In the genomic region with DNA sequence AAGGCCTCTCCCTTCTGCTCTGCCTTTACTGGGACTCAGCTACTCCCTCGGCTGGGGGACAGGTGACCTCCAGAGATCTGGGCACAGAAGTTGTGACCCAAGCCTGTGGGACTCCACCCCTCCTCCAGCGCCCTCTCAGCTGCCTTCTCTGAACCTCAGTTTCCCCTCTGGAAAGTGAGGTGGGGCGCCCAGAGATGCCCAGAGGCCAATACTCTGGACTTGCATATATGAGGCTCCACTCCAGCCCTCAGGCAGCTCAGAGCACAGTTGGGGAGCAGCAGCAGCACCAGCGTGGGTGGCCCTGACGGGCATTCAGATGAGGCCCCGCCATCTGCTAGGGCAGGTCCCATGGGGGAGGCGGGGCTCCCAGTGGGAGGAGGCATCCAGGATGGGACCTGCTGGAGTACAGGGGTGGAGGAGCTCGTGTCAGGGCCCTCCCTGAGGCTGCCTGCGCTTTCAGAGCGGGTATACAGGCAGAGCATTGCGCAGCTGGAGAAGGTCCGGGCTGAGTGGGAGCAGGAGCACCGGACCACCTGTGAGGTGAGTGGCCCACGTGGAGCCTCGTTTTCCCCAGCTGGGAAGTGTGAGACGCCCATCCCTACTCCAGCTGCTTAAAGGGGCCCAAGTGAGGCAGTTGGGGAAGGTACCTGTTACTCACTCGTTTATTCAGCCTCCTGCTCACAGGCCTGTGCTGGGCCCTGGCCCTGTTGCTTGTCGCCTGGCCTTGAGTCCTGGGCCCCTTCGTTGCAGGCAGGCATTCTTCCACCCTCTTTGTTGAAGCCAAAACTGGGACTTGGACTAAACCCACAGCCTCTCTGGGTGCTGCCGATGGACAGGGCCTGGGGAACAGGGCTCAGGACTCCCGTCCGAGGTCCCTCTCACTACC, we compare ENCODE assay signal across 9 cellular contexts. TPM values are rescaled to one million over a fixed set of nuclear protein-coding genes. Genes with fewer than 3 reads are reported as not detected.
DNase-seq lines count a peak whose midpoint lies in the region; ATAC-seq and TF ChIP-seq lines count a peak whose summit lies in the region.
"Had no signal": no experiment of that assay in that cellular context is flagged by ENCODE, and none has a peak within 500 bp of the region (broad histone marks: within the 10 kb centered on the region; RNA-seq: fewer than 3 reads in every experiment).

No MANE protein-coding gene starts in this region.

- H3K4me3 ChIP-seq in left lung = no peak overlapping the region
- H3K4me3 ChIP-seq in upper lobe of right lung = no peak overlapping the region
- no peak overlapping the region for H3K4me3 ChIP-seq in gastroesophageal sphincter

- intact Hi-C loops in left lung (cut with DNase I) = no loop called here
- intact Hi-C loops in upper lobe of right lung (cut with DNase I) = loop anchor here (10.0 kb wide), 1 partner anchor 515 kb away; no protein-coding TSS in a partner anchor

- no peak for TF ChIP-seq POLR2A in gastroesophageal sphincter (IDR thresholded peaks at IDR 0.05)

- H3K27ac ChIP-seq in left lung (no peak overlapping the region), upper lobe of right lung (no peak overlapping the region), gastroesophageal sphincter (no peak overlapping the region)

- H3K9me3 ChIP-seq in left lung (no peaks in the 10 kb centered on the region), upper lobe of right lung (no peaks in the 10 kb centered on the region), gastroesophageal sphincter (no peaks in the 10 kb centered on the region)

- ATAC-seq in left lung = no peak
- ATAC-seq in upper lobe of right lung = peak; percentile 2
- no peak for ATAC-seq in gastroesophageal sphincter
- no peak for ATAC-seq in GM21528 (IDR thresholded peaks at IDR 0.05; ENCODE audit: low FRiP score, unreplicated experiment)

- H3K36me3 ChIP-seq in left lung (peaks cover 0 to 96% of the 10 kb centered on the region in 2 donors), upper lobe of right lung (no peaks in the 10 kb centered on the region), gastroesophageal sphincter (no peaks in the 10 kb centered on the region)

- H3K27me3 ChIP-seq in left lung (peaks cover 0 to 16% of the 10 kb centered on the region in 2 donors), upper lobe of right lung (no peaks in the 10 kb centered on the region), gastroesophageal sphincter (peaks cover 14% of the 10 kb centered on the region)

- peaks cover 0 to 6% of the 10 kb centered on the region in 2 donors for H3K4me1 ChIP-seq in left lung
- no peaks in the 10 kb centered on the region for H3K4me1 ChIP-seq in upper lobe of right lung
- peaks cover 0 to 12% (median 3%) of the 10 kb centered on the region in 3 donors for H3K4me1 ChIP-seq in gastroesophageal sphincter

- TF ChIP-seq CTCF in left lung (IDR thresholded peaks at IDR 0.05) (no peak), upper lobe of right lung (IDR thresholded peaks at IDR 0.05) (no peak), gastroesophageal sphincter (IDR thresholded peaks at IDR 0.05) (no peak)

- no peak for TF ChIP-seq EP300 in gastroesophageal sphincter (IDR thresholded peaks at IDR 0.05)

- WGBS in gastroesophageal sphincter (ENCODE audit: low coverage in 1 of 2), 2 donors = 64% methylated on average over 10 of the region's 22 CpGs; no CpG with 5 or more reads in 1 of the 2 donors

- DNase-seq in activated gamma-delta T cell treated with Interleukin-2 at 50 U/mL for 16 hours (peak; percentile 2), activated gamma-delta T cell (lab: John Stamatoyannopoulos, UW) (no peak), left lung (peak; percentile 27 to 63), upper lobe of right lung (peak; percentile 70), NCI-H1417 treated with DMSO at 0.1 percent for 48 hours (lab: John Stamatoyannopoulos, UW) (no peak)
- peak; percentile 46 for DNase-seq in activated CD8-positive, alpha-beta memory T cell treated with anti-CD3 and anti-CD28 coated beads, Interleukin-2, amount 50 U/mL, for 48 hours
- DNase-seq: MV-4-11 had no signal

RNA-seq across cellular contexts. Expression of a gene that starts 35.4 kb away (rescaled TPM):
- total RNA-seq in left lung = 10 to 100 TPM in 1 of 2 donors, 1 to 10 TPM in 1; 9.1 to 52.9 TPM
- total RNA-seq in upper lobe of right lung = 16.0 TPM
- total RNA-seq in gastroesophageal sphincter = 10 to 100 TPM in 2 of 4 donors, 1 to 10 TPM in 2; 7.1 to 18.2 (median 9.0) TPM

RNA-seq across cellular contexts. Expression of a gene that starts 40.6 kb away (rescaled TPM):
- 100 to 1,000 TPM; 385 to 645 TPM for total RNA-seq in left lung
- total RNA-seq in upper lobe of right lung = 359 TPM
- total RNA-seq in gastroesophageal sphincter = 100 to 1,000 TPM; 163 to 205 (median 171) TPM

Comparison
In these comparisons a context has a peak if more than half of its experiments do, and no peak if none do; other contexts are left out.
1. DNase-seq: peak in activated gamma-delta T cell treated with Interleukin-2 at 50 U/mL for 16 hours (single experiment), activated CD8-positive, alpha-beta memory T cell treated with anti-CD3 and anti-CD28 coated beads, Interleukin-2, amount 50 U/mL, for 48 hours (single experiment), left lung (2 of 2) and upper lobe of right lung (single experiment); none in activated gamma-delta T cell (single experiment) and NCI-H1417 treated with DMSO at 0.1 percent for 48 hours (single experiment).